Comparison of ENCODE assay signal across 22 cellular contexts in the genomic region with DNA sequence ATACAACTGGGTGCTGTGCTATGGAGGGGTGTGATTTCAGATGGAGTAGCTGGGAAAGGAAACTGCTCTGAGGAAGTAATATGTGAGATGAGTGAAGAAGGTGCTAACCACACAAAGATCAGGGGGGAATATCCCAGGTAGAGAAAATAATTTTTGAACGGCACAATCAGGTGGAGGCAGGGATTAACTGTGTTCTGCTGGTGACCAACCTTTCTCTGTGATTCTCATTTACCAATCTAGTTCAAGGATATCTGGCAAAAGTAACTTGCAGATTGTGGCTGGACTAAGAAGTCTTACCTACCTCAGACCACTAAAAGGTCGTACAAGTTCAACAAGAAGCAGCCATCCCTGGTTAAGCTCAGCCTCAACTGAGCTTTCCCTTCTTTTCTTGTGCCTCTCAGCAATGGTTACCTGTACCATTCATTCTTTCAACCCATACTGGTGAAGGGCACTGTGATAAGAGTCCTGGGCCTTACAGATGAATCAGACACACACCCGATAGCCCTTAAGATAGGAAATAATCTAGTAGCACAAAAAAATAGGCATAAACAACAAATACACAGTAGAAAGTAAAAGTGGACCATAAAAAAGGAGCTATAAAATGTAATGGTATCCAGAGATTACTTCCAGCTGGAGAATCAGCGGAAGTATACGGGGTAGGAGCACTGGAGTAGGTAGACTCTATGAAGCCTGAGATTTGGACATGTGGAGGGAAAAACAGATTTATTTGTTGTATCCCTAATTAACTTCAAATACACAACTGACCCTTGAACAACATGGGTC.
DNase-seq lines count a peak whose midpoint lies in the region; ATAC-seq and TF ChIP-seq lines count a peak whose summit lies in the region.
"Had no signal": no experiment of that assay in that cellular context is flagged by ENCODE, and none has a peak within 500 bp of the region (broad histone marks: within the 10 kb centered on the region; RNA-seq: fewer than 3 reads in every experiment).

No MANE protein-coding gene starts in this region.

- H3K27me3 Mint-ChIP-seq in H9 (ENCODE audit: low read depth) (no peaks in the 10 kb centered on the region), T-cell (no peaks in the 10 kb centered on the region)
- H3K27me3 Mint-ChIP-seq: activated CD4-positive, alpha-beta T cell treated with anti-CD3 and anti-CD28 coated beads, Interleukin-2, amount 10 ng/mL, durations not matched to agents 24 days and 14 days; activated naive CD8-positive, alpha-beta T cell treated with anti-CD3 and anti-CD28 coated beads, Interleukin-2, amount 10 ng/mL, durations not matched to agents 7 days and 5 days; stimulated activated memory B cell treated with anti-CD40 and anti-IgM and Interleukin-4, amounts not matched to agents 10 μg/mL and 1 μg/mL and 100 μg/mL, for 72 hours had no signal

- intact Hi-C loops in PC-9 (cut with micrococcal nuclease; ENCODE audit: unreplicated experiment) = no loop called here

- H3K23ac ChIP-seq in H9 (ENCODE audit: insufficient read length, low read depth, low read length) = no peak overlapping the region

- no peaks in the 10 kb centered on the region for H3K9me2 ChIP-seq in PC-9 (ENCODE audit: insufficient read depth)

- H3K9me3 ChIP-seq in H9 (ENCODE audit: control insufficient read depth, low read depth, low read length) (no peaks in the 10 kb centered on the region), PC-9 (ENCODE audit: insufficient read depth, low read depth) (no peaks in the 10 kb centered on the region), osteoblast (ENCODE audit: low read depth, low read length) (no peaks in the 10 kb centered on the region)
- H3K9me3 ChIP-seq: breast epithelium, HAP-1, heart right ventricle, prostate gland, testis had no signal

- H3K4me1 ChIP-seq in H9 (ENCODE audit: insufficient read depth, low read length) (peaks cover 3% of the 10 kb centered on the region; the same call in 1 of the 2 replicates), PC-9 (replicated peaks; ENCODE audit: insufficient read depth) (peaks cover 87% of the 10 kb centered on the region), osteoblast (ENCODE audit: insufficient read depth, low read length) (peaks cover 48% of the 10 kb centered on the region)

- no CpG with 5 or more reads among the region's 5 CpGs for WGBS in H9 (ENCODE audit: extremely low coverage, insufficient read length, low lambda C conversion rate)

- ATAC-seq in T-cell (replicated peaks in 1 of 4) = no peak
- ATAC-seq: CD8-positive, alpha-beta T cell; heart right ventricle; stimulated activated memory B cell treated with anti-CD40 and anti-IgM and Interleukin-4, amounts not matched to agents 10 μg/mL and 1 μg/mL and 100 μg/mL, for 72 hours had no signal

- H3K4me2 ChIP-seq in H9 (ENCODE audit: insufficient read depth, insufficient read length, low read length) (no peak overlapping the region), PC-9 (no peak overlapping the region), osteoblast (ENCODE audit: insufficient read depth, low read length) (no peak overlapping the region)
- H3K4me2 ChIP-seq: KMS-11 had no signal

- no peak overlapping the region for H3K4me3 ChIP-seq in PC-9
- no peak overlapping the region for H3K4me3 ChIP-seq in coronary artery
- H3K4me3 ChIP-seq in osteoblast (ENCODE audit: insufficient read depth, low read length) = no peak overlapping the region
- H3K4me3 ChIP-seq: breast epithelium, HAP-1, heart right ventricle, prostate gland, testis had no signal

- H3K27me3 ChIP-seq in H9 (ENCODE audit: insufficient read depth, low read length) (no peaks in the 10 kb centered on the region), PC-9 (ENCODE audit: insufficient read depth, low read depth) (no peaks in the 10 kb centered on the region), osteoblast (ENCODE audit: insufficient read depth, low read length) (no peaks in the 10 kb centered on the region)
- H3K27me3 ChIP-seq: breast epithelium, heart right ventricle, testis had no signal

- CTCF ChIA-PET in PC-9 (lab: Charles Lee) (no interaction called here), T-cell (lab: Charles Lee) (interaction anchor here in 1 of 2 donors (0.5 to 0.8 kb wide), 2 partner anchors 9 to 63 kb away, joined by 3 to 5 read pairs; no protein-coding TSS in a partner anchor)

- no peak overlapping the region for H2AK5ac ChIP-seq in H9 (ENCODE audit: insufficient read length, low read length)

- BruUV-seq in PC-9 (replicated peaks; lab: Mats Ljungman, UMichigan) = TSS peak; percentile 2

- TF ChIP-seq CTCF in H9 (conservative IDR thresholded peaks at IDR 0.05) = no peak
- TF ChIP-seq CTCF in PC-9 (conservative IDR thresholded peaks at IDR 0.05) = no peak
- no peak for TF ChIP-seq CTCF in coronary artery (IDR thresholded peaks at IDR 0.05)
- TF ChIP-seq CTCF in osteoblast (IDR thresholded peaks at IDR 0.05; ENCODE audit: extremely low read depth, low read depth, low read length) = no peak

- H3K36me3 ChIP-seq in PC-9 (ENCODE audit: low read depth) = peaks cover 35% of the 10 kb centered on the region
- peaks cover 20% of the 10 kb centered on the region for H3K36me3 ChIP-seq in osteoblast (ENCODE audit: insufficient read depth, low read length)
- H3K36me3 ChIP-seq: breast epithelium, prostate gland had no signal

- H3K9me3 Mint-ChIP-seq in H9 = no peaks in the 10 kb centered on the region
- no peaks in the 10 kb centered on the region for H3K9me3 Mint-ChIP-seq in T-cell
- H3K9me3 Mint-ChIP-seq: activated CD4-positive, alpha-beta T cell treated with anti-CD3 and anti-CD28 coated beads, Interleukin-2, amount 10 ng/mL, durations not matched to agents 24 days and 14 days; activated naive CD8-positive, alpha-beta T cell treated with anti-CD3 and anti-CD28 coated beads, Interleukin-2, amount 10 ng/mL, durations not matched to agents 7 days and 5 days; CD8-positive, alpha-beta T cell; stimulated activated memory B cell treated with anti-CD40 and anti-IgM and Interleukin-4, amounts not matched to agents 10 μg/mL and 1 μg/mL and 100 μg/mL, for 72 hours had no signal

- no peak overlapping the region for H4K8ac ChIP-seq in H9 (replicated peaks; ENCODE audit: insufficient read length, low read depth, low read length)

- H3K56ac ChIP-seq in H9 (ENCODE audit: insufficient read length, low read depth, low read length) = no peak overlapping the region

- no peak overlapping the region for H3K27ac ChIP-seq in H9 (ENCODE audit: insufficient read length, low read depth, low read length)
- peak overlapping the region; percentile 28; the same call in 1 of the 2 replicates for H3K27ac ChIP-seq in PC-9
- peak overlapping the region; percentile 44 to 56 for H3K27ac ChIP-seq in coronary artery
- peak overlapping the region; percentile 83 for H3K27ac ChIP-seq in osteoblast (ENCODE audit: low read depth, low read length)
- H3K27ac ChIP-seq: KMS-11 had no signal

- no peak overlapping the region for H4K91ac ChIP-seq in H9 (ENCODE audit: insufficient read length, low read depth, low read length)

- H3K4me3 Mint-ChIP-seq in H9 (no peak overlapping the region), T-cell (no peak overlapping the region)
- H3K4me3 Mint-ChIP-seq: activated CD4-positive, alpha-beta T cell treated with anti-CD3 and anti-CD28 coated beads, Interleukin-2, amount 10 ng/mL, durations not matched to agents 24 days and 14 days; activated naive CD8-positive, alpha-beta T cell treated with anti-CD3 and anti-CD28 coated beads, Interleukin-2, amount 10 ng/mL, durations not matched to agents 7 days and 5 days; CD8-positive, alpha-beta T cell; stimulated activated memory B cell treated with anti-CD40 and anti-IgM and Interleukin-4, amounts not matched to agents 10 μg/mL and 1 μg/mL and 100 μg/mL, for 72 hours had no signal

- H2BK5ac ChIP-seq in H9 (ENCODE audit: insufficient read length, low read length) = no peak overlapping the region

- no peak overlapping the region for H2BK20ac ChIP-seq in H9 (ENCODE audit: low read depth, low read length, poor library complexity, severe bottlenecking)

- H2BK15ac ChIP-seq in H9 (ENCODE audit: low read depth, low read length) = no peak overlapping the region

- H3K79me1 ChIP-seq in H9 (ENCODE audit: insufficient read depth, low read depth, low read length, poor library complexity, severe bottlenecking) = no peaks in the 10 kb centered on the region

- H3T11ph ChIP-seq in H9 (ENCODE audit: low read length) = no peak overlapping the region

- H2AFZ ChIP-seq in H9 (ENCODE audit: low read length) (no peak overlapping the region), PC-9 (no peak overlapping the region), osteoblast (ENCODE audit: low read length) (no peak overlapping the region)

- H4K5ac ChIP-seq in H9 (ENCODE audit: insufficient read length, low read depth, low read length) = no peak overlapping the region

- no peak overlapping the region for H3K9ac ChIP-seq in H9 (ENCODE audit: extremely low read depth, insufficient read length, low read length)
- H3K9ac ChIP-seq: KMS-11 had no signal

- DNase-seq in H9 (no peak), PC-9 (no peak), coronary artery (ENCODE audit: low spot score) (no peak), osteoblast (ENCODE audit: insufficient read length, low spot score, missing footprints) (no peak), AML-193 (lab: John Stamatoyannopoulos, UW) (no peak), iPS-NIHi11 (ENCODE audit: low spot score) (no peak), T-cell (no peak)
- DNase-seq: activated CD4-positive, alpha-beta T cell treated with anti-CD3 and anti-CD28 coated beads, Interleukin-2, amount 10 ng/mL, durations not matched to agents 24 days and 14 days; activated naive CD8-positive, alpha-beta T cell treated with anti-CD3 and anti-CD28 coated beads, Interleukin-2, amount 10 ng/mL, durations not matched to agents 7 days and 5 days; CD8-positive, alpha-beta T cell; cortex of kidney; heart right ventricle; MV-4-11; NCI-H1694; SHP77 treated with DMSO at 0.1 percent for 48 hours; stimulated activated CD4-positive, alpha-beta T cell treated with anti-CD3 and anti-CD28 coated beads, Interleukin-1b, Interleukin-23, amount 100 ng/mL, for 48 hours; testis had no signal

- no peaks in the 10 kb centered on the region for H4K20me1 ChIP-seq in H9 (ENCODE audit: control insufficient read depth, insufficient read depth, insufficient read length)
- peaks cover 4% of the 10 kb centered on the region; the same call in 1 of the 2 replicates for H4K20me1 ChIP-seq in PC-9 (ENCODE audit: insufficient read depth)
- H4K20me1 ChIP-seq in osteoblast (ENCODE audit: insufficient read depth, low read length) = peaks cover 11% of the 10 kb centered on the region

- H3K4ac ChIP-seq in H9 (ENCODE audit: low read depth, low read length) = no peak overlapping the region

- no peak overlapping the region for H3K14ac ChIP-seq in H9 (ENCODE audit: insufficient read depth, low read length)

- peaks cover 76% of the 10 kb centered on the region for H3F3A ChIP-seq in PC-9 (ENCODE audit: insufficient read depth, low read depth)

- H3K36me3 Mint-ChIP-seq in H9 (ENCODE audit: insufficient read depth in 1 of 3, low read depth in 3 of 3) (peaks cover 0 to 5% (median 2%) of the 10 kb centered on the region in 3 experiments; a peak in 3 of 7 replicates), T-cell (peaks cover 45% of the 10 kb centered on the region)

- H2BK120ac ChIP-seq in H9 (ENCODE audit: low read depth, low read length, poor library complexity, severe bottlenecking) = no peak overlapping the region

- H3K79me2 ChIP-seq in H9 (ENCODE audit: insufficient read depth, low read length) = no peaks in the 10 kb centered on the region; the same call in 1 of the 2 replicates
- H3K79me2 ChIP-seq in PC-9 (ENCODE audit: low read depth) = peaks cover 87% of the 10 kb centered on the region
- peaks cover 45% of the 10 kb centered on the region for H3K79me2 ChIP-seq in osteoblast (ENCODE audit: insufficient read depth, low read length)

- H3K27ac Mint-ChIP-seq in H9 = peak overlapping the region in 2 of 3 experiments; percentile 27 to 36; a peak in 2 of 7 replicates
- no peak overlapping the region for H3K27ac Mint-ChIP-seq in T-cell
- H3K27ac Mint-ChIP-seq: activated CD4-positive, alpha-beta T cell treated with anti-CD3 and anti-CD28 coated beads, Interleukin-2, amount 10 ng/mL, durations not matched to agents 24 days and 14 days; activated naive CD8-positive, alpha-beta T cell treated with anti-CD3 and anti-CD28 coated beads, Interleukin-2, amount 10 ng/mL, durations not matched to agents 7 days and 5 days; CD8-positive, alpha-beta T cell; stimulated activated memory B cell treated with anti-CD40 and anti-IgM and Interleukin-4, amounts not matched to agents 10 μg/mL and 1 μg/mL and 100 μg/mL, for 72 hours had no signal

- H3K23me2 ChIP-seq in H9 (ENCODE audit: insufficient read length, low read depth, low read length, poor library complexity, severe bottlenecking) = no peaks in the 10 kb centered on the region

- peaks cover 53 to 61% of the 10 kb centered on the region in 2 experiments for H3K4me1 Mint-ChIP-seq in H9
- H3K4me1 Mint-ChIP-seq in T-cell = peaks cover 69 to 84% (median 77%) of the 10 kb centered on the region in 3 donors

- POLR2A ChIA-PET in PC-9 (lab: Charles Lee; ENCODE audit: unreplicated experiment) = interaction anchor here (0.5 to 0.7 kb wide), 2 partner anchors 9 to 10 kb away, joined by 3 to 12 read pairs; no protein-coding TSS in a partner anchor
- POLR2A ChIA-PET in T-cell (lab: Charles Lee) = no interaction called here

- H2BK12ac ChIP-seq in H9 (ENCODE audit: insufficient read length, low read depth, low read length) = no peak overlapping the region

- H3K18ac ChIP-seq in H9 (ENCODE audit: insufficient read length, low read depth, low read length) = no peak overlapping the region

Comparison
In these comparisons a context has a peak if more than half of its experiments do, and no peak if none do; other contexts are left out.
1. H3K27ac Mint-ChIP-seq: peak in H9 (2 of 3); none in T-cell (0 of 2).